9 cellular contexts compared by ENCODE assay signal in genomic region chr1:165632491-165632890, GRCh38. TPM values are rescaled to one million over a fixed set of nuclear protein-coding genes. Genes with fewer than 3 reads are reported as not detected.
DNase-seq lines count a peak whose midpoint lies in the region; ATAC-seq and TF ChIP-seq lines count a peak whose summit lies in the region.
"Had no signal": no experiment of that assay in that cellular context is flagged by ENCODE, and none has a peak within 500 bp of the region (broad histone marks: within the 10 kb centered on the region; RNA-seq: fewer than 3 reads in every experiment).

No MANE protein-coding gene starts in this region.

- no peak for ATAC-seq in lung (ENCODE audit: insufficient read depth, low FRiP score)
- ATAC-seq in HG03457 (IDR thresholded peaks at IDR 0.05; ENCODE audit: unreplicated experiment), result no peak

- no peak overlapping the region for H3K4me3 Mint-ChIP-seq in MCF 10A (ENCODE audit: unreplicated experiment)
- H3K4me3 Mint-ChIP-seq: CD4-positive, alpha-beta T cell had no signal

- H3K27me3 Mint-ChIP-seq in MCF 10A (ENCODE audit: insufficient read depth, unreplicated experiment), result no peaks in the 10 kb centered on the region
- H3K27me3 Mint-ChIP-seq: CD4-positive, alpha-beta T cell had no signal

- H3K4me1 ChIP-seq in breast epithelium, result peaks cover 0 to 8% of the 10 kb centered on the region in 2 donors
- H3K4me1 ChIP-seq in lung (ENCODE audit: control insufficient read depth in 2 of 2, insufficient read depth in 2 of 2, low read length in 2 of 2), result peaks cover 1 to 21% of the 10 kb centered on the region in 2 donors
- H3K4me1 ChIP-seq in uterus, result peaks cover 0 to 21% of the 10 kb centered on the region in 2 donors

- DNase-seq in breast epithelium (ENCODE audit: low spot score in 2 of 2), result no peak
- no peak for DNase-seq in MCF 10A (ENCODE audit: unreplicated experiment)
- DNase-seq in cardiac fibroblast (ENCODE audit: low read depth in 2 of 2), result peak in 1 of 2 donors; percentile 9
- DNase-seq in lung (ENCODE audit: low spot score), result no peak
- no peak for DNase-seq in uterus
- DNase-seq in activated naive CD4-positive, alpha-beta T cell (lab: John Stamatoyannopoulos, UW), result no peak
- no peak for DNase-seq in kidney glomerular epithelial cell (lab: John Stamatoyannopoulos, UW)

- TF ChIP-seq POLR2A in breast epithelium (IDR thresholded peaks at IDR 0.05) (no peak), uterus (IDR thresholded peaks at IDR 0.05) (no peak)

- BruUV-seq in MCF 10A (replicated peaks; lab: Mats Ljungman, UMichigan), result no TSS peak

- peaks cover 21% of the 10 kb centered on the region for H3K36me3 Mint-ChIP-seq in MCF 10A (ENCODE audit: insufficient read depth, unreplicated experiment)

- H3K27ac ChIP-seq in breast epithelium (peak overlapping the region; percentile 92 to 94), lung (ENCODE audit: low read depth in 1 of 2, low read length in 1 of 2) (peak overlapping the region; percentile 23 to 95), uterus (peak overlapping the region; percentile 89)

- TF ChIP-seq CTCF in breast epithelium (IDR thresholded peaks at IDR 0.05), result no peak
- no peak for TF ChIP-seq CTCF in MCF 10A (IDR thresholded peaks at IDR 0.05; ENCODE audit: unreplicated experiment)
- no peak for TF ChIP-seq CTCF in cardiac fibroblast (IDR thresholded peaks at IDR 0.05; ENCODE audit: low read depth, low read length)
- TF ChIP-seq CTCF in lung (IDR thresholded peaks at IDR 0.05; ENCODE audit: control extremely low read depth, extremely low read depth), result no peak
- TF ChIP-seq CTCF in uterus (IDR thresholded peaks at IDR 0.05), result no peak

- peaks cover 31% of the 10 kb centered on the region for H3K4me1 Mint-ChIP-seq in MCF 10A (ENCODE audit: insufficient read depth, unreplicated experiment)

- H3K9me3 Mint-ChIP-seq in MCF 10A (ENCODE audit: unreplicated experiment), result no peaks in the 10 kb centered on the region
- H3K9me3 Mint-ChIP-seq: CD4-positive, alpha-beta T cell had no signal

- intact Hi-C loops in breast epithelium (cut with DNase I; ENCODE audit: low total_unique reads), result loop anchor here (10.0 kb wide), 1 partner anchor 132 kb away; the partner anchor contains the start of gene TMCO1
- intact Hi-C loops in MCF 10A (cut with micrococcal nuclease), result loop anchor here (1.0 to 5.0 kb wide), 3 partner anchors 34 to 265 kb away; no protein-coding TSS in a partner anchor
- intact Hi-C loops in uterus (cut with DNase I; ENCODE audit: low total_unique reads), result no loop called here

- no peaks in the 10 kb centered on the region for H3K27me3 ChIP-seq in breast epithelium
- H3K27me3 ChIP-seq in lung (ENCODE audit: control insufficient read depth, insufficient read depth), result no peaks in the 10 kb centered on the region
- no peaks in the 10 kb centered on the region for H3K27me3 ChIP-seq in uterus

- no peaks in the 10 kb centered on the region for H3K36me3 ChIP-seq in breast epithelium
- no peaks in the 10 kb centered on the region for H3K36me3 ChIP-seq in lung (ENCODE audit: control insufficient read depth in 2 of 2, insufficient read depth in 2 of 2, low read length in 2 of 2)
- H3K36me3 ChIP-seq in uterus, result no peaks in the 10 kb centered on the region

- H3K4me3 ChIP-seq in breast epithelium (peak overlapping the region; percentile 79 to 89 (median 79)), cardiac fibroblast (replicated peaks in 1 of 2; ENCODE audit: low read depth in 2 of 2, low read length in 2 of 2) (peak overlapping the region; percentile 89 to 97), lung (no peak overlapping the region), uterus (peak overlapping the region; percentile 62 to 72)

- CTCF ChIA-PET in MCF 10A (lab: Yijun Ruan, JAX), result interaction anchor here (0.6 to 3.6 kb wide), 16 partner anchors 12 to 540 kb away, joined by 3 to 18 read pairs (median 4); partner anchors contain the start of gene TMCO1

- H3K9me3 ChIP-seq in breast epithelium (no peaks in the 10 kb centered on the region), lung (ENCODE audit: control insufficient read depth in 2 of 2, insufficient read depth in 1 of 2, low read length in 1 of 2) (no peaks in the 10 kb centered on the region), uterus (no peaks in the 10 kb centered on the region)

- H3K27ac Mint-ChIP-seq in MCF 10A (ENCODE audit: low read depth, unreplicated experiment), result no peak overlapping the region
- H3K27ac Mint-ChIP-seq: CD4-positive, alpha-beta T cell had no signal

- POLR2A ChIA-PET in MCF 10A (lab: Yijun Ruan, JAX), result interaction anchor here (0.6 to 5.5 kb wide), 26 partner anchors 9 to 1588 kb away, joined by 3 to 128 read pairs (median 4); partner anchors contain the start of genes ALDH9A1, POU2F1 and TMCO1

- WGBS in lung, 2 donors, result 14 to 19% methylated on average over 7 of the region's 7 CpGs

RNA-seq across cellular contexts. Expression of gene MGST3, which starts 1.5 kb away (rescaled TPM):
- 100 to 1,000 TPM; 140 to 318 (median 251) TPM for total RNA-seq in breast epithelium
- total RNA-seq in MCF 10A (2022), result 75.5 and 97.1 TPM in 2 replicates
- 100 to 1,000 TPM; 141 to 172 TPM for total RNA-seq in lung
- polyA plus RNA-seq in lung, result 100 to 1,000 TPM; 180 to 351 TPM
- 100 to 1,000 TPM in 3 of 4 donors, 10 to 100 TPM in 1; 76.7 to 196 (median 138) TPM for total RNA-seq in uterus
